In genomic region chr5:122264610-122265009, GRCh38 we compare ENCODE assay signal across 25 cellular contexts. TPM values are rescaled to one million over a fixed set of nuclear protein-coding genes. Genes with fewer than 3 reads are reported as not detected.
"Had no signal": no experiment of that assay in that cellular context is flagged by ENCODE, and none has a peak within 500 bp of the region (broad histone marks: within the 10 kb centered on the region; RNA-seq: fewer than 3 reads in every experiment).

No MANE protein-coding gene starts in this region.

- ATAC-seq: activated T-cell treated with anti-CD3 and anti-CD28 coated beads, Interleukin-2, amount 50 U/mL, for 72 hours; left colon; lower lobe of right lung; natural killer cell; pancreas; sciatic nerve; stimulated activated memory B cell treated with anti-CD40 and anti-IgM and Interleukin-4, amounts not matched to agents 10 μg/mL and 1 μg/mL and 100 μg/mL, for 72 hours had no signal

- DNase-seq: activated CD4-positive, alpha-beta T cell treated with anti-CD3 and anti-CD28 coated beads, Interleukin-2, amount 50 U/mL, for 4 hours; activated effector memory CD4-positive, alpha-beta T cell treated with anti-CD3 and anti-CD28 coated beads, Interleukin-2, amount 50 U/mL, for 16 hours; activated naive CD4-positive, alpha-beta T cell treated with anti-CD3 and anti-CD28 coated beads, Interleukin-2, amount 50 U/mL, for 16 hours; activated T-cell treated with anti-CD3 and anti-CD28 coated beads, Interleukin-2, amount 50 U/mL, for 72 hours; cerebellar nuclear complex; cortex of kidney; head of caudate nucleus; immature natural killer cell; left colon; lower lobe of right lung; natural killer cell; pancreas; stimulated activated CD4-positive, alpha-beta T cell treated with anti-CD3 and anti-CD28 coated beads, Interleukin-4, amount 100 ng/mL, for 24 hours; T-helper 2 cell had no signal

- H3K4me3 ChIP-seq: ascending aorta, lower lobe of right lung, pancreas, smooth muscle cell, thoracic aorta had no signal

- H3K27ac Mint-ChIP-seq: activated T-cell treated with anti-CD3 and anti-CD28 coated beads, Interleukin-2, amount 50 U/mL, for 72 hours; immature natural killer cell; natural killer cell; stimulated activated memory B cell treated with anti-CD40 and anti-IgM and Interleukin-4, amounts not matched to agents 10 μg/mL and 1 μg/mL and 100 μg/mL, for 72 hours had no signal

- H3K4me1 Mint-ChIP-seq: immature natural killer cell; natural killer cell; stimulated activated memory B cell treated with anti-CD40 and anti-IgM and Interleukin-4, amounts not matched to agents 10 μg/mL and 1 μg/mL and 100 μg/mL, for 72 hours had no signal

- H3K27ac ChIP-seq: ascending aorta, lower lobe of right lung, neutrophil, pancreas, thoracic aorta, VCaP had no signal

- H3K36me3 Mint-ChIP-seq: immature natural killer cell; natural killer cell; stimulated activated memory B cell treated with anti-CD40 and anti-IgM and Interleukin-4, amounts not matched to agents 10 μg/mL and 1 μg/mL and 100 μg/mL, for 72 hours had no signal

- H3K36me3 ChIP-seq: ascending aorta, lower lobe of right lung, neutrophil, pancreas, thoracic aorta had no signal

- H3K4me1 ChIP-seq: ascending aorta, lower lobe of right lung, pancreas had no signal

- FAIRE-seq: bronchial epithelial cell, endometrium, frontal cortex, pancreas had no signal

- H3K4me3 Mint-ChIP-seq: activated T-cell treated with anti-CD3 and anti-CD28 coated beads, Interleukin-2, amount 50 U/mL, for 72 hours; immature natural killer cell; natural killer cell; stimulated activated memory B cell treated with anti-CD40 and anti-IgM and Interleukin-4, amounts not matched to agents 10 μg/mL and 1 μg/mL and 100 μg/mL, for 72 hours had no signal

- H3K9me3 ChIP-seq: ascending aorta, lower lobe of right lung, neutrophil, pancreas, thoracic aorta had no signal

- H3K27me3 ChIP-seq: ascending aorta, neutrophil, pancreas had no signal

RNA-seq across cellular contexts. Expression of gene SNCAIP, which starts 47.4 kb away (rescaled TPM):
- total RNA-seq: activated CD8-positive, alpha-beta memory T cell treated with anti-CD3 and anti-CD28 coated beads for 36 hours; activated T-cell treated with anti-CD3 and anti-CD28 coated beads, Interleukin-2, amount 50 U/mL, for 72 hours had no signal
- polyA plus RNA-seq: immature natural killer cell had no signal
